ENCODE assay signal across 16 cellular contexts in the genomic region with DNA sequence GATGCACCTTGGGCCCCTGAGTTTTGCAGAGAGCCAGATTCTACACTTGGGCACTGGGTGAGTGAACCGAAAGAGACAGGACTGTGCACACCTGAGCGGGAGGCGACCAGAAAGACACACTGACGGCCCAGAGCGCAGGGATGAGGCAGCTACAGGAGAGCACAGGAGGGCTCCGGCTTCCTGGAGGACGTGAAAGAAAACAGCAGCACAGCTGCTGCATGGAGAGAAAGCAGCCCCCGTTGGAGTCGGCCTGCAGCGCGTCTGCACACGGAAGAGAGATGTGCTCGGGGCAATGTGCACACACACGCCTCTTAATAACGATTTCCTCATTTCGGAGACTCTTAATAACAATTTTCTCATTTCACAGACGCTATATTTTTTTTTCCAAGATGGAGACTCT.
A peak's percentile ranks its signal among the peaks of the same experiment; 100 is the strongest.
DNase-seq lines count a peak whose midpoint lies in the region; ATAC-seq and TF ChIP-seq lines count a peak whose summit lies in the region.
"Had no signal": no experiment of that assay in that cellular context is flagged by ENCODE, and none has a peak within 500 bp of the region (broad histone marks: within the 10 kb centered on the region; RNA-seq: fewer than 3 reads in every experiment).

No MANE protein-coding gene starts in this region.

- H3K4me2 ChIP-seq in Karpas-422 (ENCODE audit: low read depth, low read length, poor library complexity, severe bottlenecking) (no peak overlapping the region), neural progenitor cell (no peak overlapping the region)
- H3K4me2 ChIP-seq: A549, GM23338 had no signal

- H4K20me1 ChIP-seq in Karpas-422 (ENCODE audit: insufficient read depth, low read depth, low read length) (no peaks in the 10 kb centered on the region), neural progenitor cell (ENCODE audit: low read depth) (no peaks in the 10 kb centered on the region)

- H3K27ac ChIP-seq in Karpas-422 (ENCODE audit: low read length) (no peak overlapping the region), neural progenitor cell (no peak overlapping the region), upper lobe of right lung (no peak overlapping the region), endodermal cell (ENCODE audit: low read depth, low read length) (no peak overlapping the region)
- H3K27ac ChIP-seq: A549, C4-2B had no signal

- intact Hi-C loops in upper lobe of right lung (cut with DNase I), result no loop called here

- H3K4me3 ChIP-seq in Karpas-422 (ENCODE audit: low read length) (no peak overlapping the region), neural progenitor cell (no peak overlapping the region), upper lobe of right lung (no peak overlapping the region), endodermal cell (ENCODE audit: low read length) (no peak overlapping the region)
- H3K4me3 ChIP-seq: A549, GM23338, HAP-1 had no signal

- H3K79me2 ChIP-seq in Karpas-422 (ENCODE audit: low read length), result no peaks in the 10 kb centered on the region
- no peaks in the 10 kb centered on the region for H3K79me2 ChIP-seq in neural progenitor cell (ENCODE audit: low read depth)

- WGBS in endodermal cell (ENCODE audit: insufficient coverage in 1 of 2, insufficient read length in 1 of 2), 2 experiments, result 93% methylated on average over 16 to 17 of the region's 17 CpGs

- H3F3A ChIP-seq in neural progenitor cell (ENCODE audit: low read depth), result peaks cover 18% of the 10 kb centered on the region

- no peak for TF ChIP-seq CTCF in brain (conservative IDR thresholded peaks at IDR 0.05)
- TF ChIP-seq CTCF in neural progenitor cell (IDR thresholded peaks at IDR 0.05), result no peak
- TF ChIP-seq CTCF in upper lobe of right lung (IDR thresholded peaks at IDR 0.05), result no peak
- TF ChIP-seq CTCF in endodermal cell (conservative IDR thresholded peaks at IDR 0.05), result no peak

- H3K27me3 ChIP-seq in Karpas-422 (ENCODE audit: low read length) (no peaks in the 10 kb centered on the region), neural progenitor cell (no peaks in the 10 kb centered on the region), upper lobe of right lung (no peaks in the 10 kb centered on the region), endodermal cell (ENCODE audit: control insufficient read depth, insufficient read depth, low read length, poor library complexity, severe bottlenecking) (no peaks in the 10 kb centered on the region)
- H3K27me3 ChIP-seq: BE2C had no signal

- H3K9ac ChIP-seq in Karpas-422 (ENCODE audit: low read length) (no peak overlapping the region), neural progenitor cell (no peak overlapping the region), endodermal cell (ENCODE audit: extremely low read depth, low read length, poor library complexity, severe bottlenecking) (no peak overlapping the region)

- no peaks in the 10 kb centered on the region for H3K9me2 ChIP-seq in Karpas-422 (replicated peaks; ENCODE audit: insufficient read depth, low read length)

- peak overlapping the region in 1 of 5 experiments; percentile 10 for H3K4me3 Mint-ChIP-seq in brain
- H3K4me3 Mint-ChIP-seq in neural progenitor cell, result no peak overlapping the region
- no peak overlapping the region for H3K4me3 Mint-ChIP-seq in endodermal cell
- H3K4me3 Mint-ChIP-seq: CD8-positive, alpha-beta T cell; GM23338 had no signal

- H3K9me3 ChIP-seq in Karpas-422 (ENCODE audit: low read length) (no peaks in the 10 kb centered on the region), neural progenitor cell (ENCODE audit: low read depth) (no peaks in the 10 kb centered on the region), upper lobe of right lung (no peaks in the 10 kb centered on the region), endodermal cell (ENCODE audit: control insufficient read depth, low read length) (no peaks in the 10 kb centered on the region)
- H3K9me3 ChIP-seq: A549, BE2C, HAP-1 had no signal

- H3K36me3 Mint-ChIP-seq in brain (peaks cover 6% of the 10 kb centered on the region), neural progenitor cell (no peaks in the 10 kb centered on the region), endodermal cell (ENCODE audit: low read depth) (no peaks in the 10 kb centered on the region)
- H3K36me3 Mint-ChIP-seq: CD8-positive, alpha-beta T cell had no signal

- DNase-seq in Karpas-422 (peak; percentile 21), neural progenitor cell (ENCODE audit: low spot score) (no peak), upper lobe of right lung (no peak), endodermal cell (no peak)
- DNase-seq: BE2C; CD8-positive, alpha-beta T cell; COR-L47; DMS153; DMS79 treated with DMSO at 0.1 percent for 48 hours; EL had no signal

- H2AFZ ChIP-seq in Karpas-422 (ENCODE audit: low read length), result no peak overlapping the region
- H2AFZ ChIP-seq in neural progenitor cell (replicated peaks), result no peak overlapping the region
- H2AFZ ChIP-seq: GM23338 had no signal

- H3K36me3 ChIP-seq in Karpas-422 (ENCODE audit: insufficient read depth, low read length), result no peaks in the 10 kb centered on the region
- no peaks in the 10 kb centered on the region for H3K36me3 ChIP-seq in neural progenitor cell
- no peaks in the 10 kb centered on the region for H3K36me3 ChIP-seq in upper lobe of right lung
- no peaks in the 10 kb centered on the region for H3K36me3 ChIP-seq in endodermal cell (ENCODE audit: control insufficient read depth, insufficient read depth, low read length)
- H3K36me3 ChIP-seq: BE2C, HAP-1 had no signal

- H3K9me3 Mint-ChIP-seq in brain (peaks cover 2 to 13% (median 3%) of the 10 kb centered on the region in 5 experiments), neural progenitor cell (no peaks in the 10 kb centered on the region), endodermal cell (no peaks in the 10 kb centered on the region)
- H3K9me3 Mint-ChIP-seq: CD8-positive, alpha-beta T cell; GM23338 had no signal

- H3K4me1 Mint-ChIP-seq in brain, result peaks cover 63% of the 10 kb centered on the region
- H3K4me1 Mint-ChIP-seq in neural progenitor cell, result peaks cover 39% of the 10 kb centered on the region
- H3K4me1 Mint-ChIP-seq in endodermal cell, result no peaks in the 10 kb centered on the region

- H3K27me3 Mint-ChIP-seq in brain (peaks cover 4% of the 10 kb centered on the region), neural progenitor cell (ENCODE audit: insufficient read depth, low read depth) (peaks cover 5% of the 10 kb centered on the region), endodermal cell (ENCODE audit: insufficient read depth) (no peaks in the 10 kb centered on the region)

- ATAC-seq in upper lobe of right lung (peak; percentile 21), GM18511 (IDR thresholded peaks at IDR 0.05; ENCODE audit: unreplicated experiment) (no peak)
- ATAC-seq: CD8-positive, alpha-beta T cell; GM23338 had no signal

- H3K4me1 ChIP-seq in Karpas-422 (ENCODE audit: low read length) (no peaks in the 10 kb centered on the region), neural progenitor cell (peaks cover 22% of the 10 kb centered on the region), upper lobe of right lung (no peaks in the 10 kb centered on the region), endodermal cell (ENCODE audit: control insufficient read depth, insufficient read depth, low read length) (no peaks in the 10 kb centered on the region)
- H3K4me1 ChIP-seq: BE2C, HAP-1 had no signal

- H3K27ac Mint-ChIP-seq in brain (peak overlapping the region in 3 of 5 experiments; percentile 30 to 85 (median 76)), neural progenitor cell (peak overlapping the region; percentile 19), endodermal cell (no peak overlapping the region)
- H3K27ac Mint-ChIP-seq: CD8-positive, alpha-beta T cell; GM23338 had no signal
